Comparison of ENCODE assay signal across 8 cellular contexts in genomic region chr1:182587666-182588438, GRCh38. TPM values are rescaled to one million over a fixed set of nuclear protein-coding genes. Genes with fewer than 3 reads are reported as not detected.
DNase-seq lines count a peak whose midpoint lies in the region; ATAC-seq, FAIRE-seq and TF ChIP-seq lines count a peak whose summit lies in the region.

No MANE protein-coding gene starts in this region.

- H4K20me1 ChIP-seq in DOHH2 (ENCODE audit: control insufficient read depth, insufficient read depth, low read depth, low read length), result no peaks in the 10 kb centered on the region
- H4K20me1 ChIP-seq in Karpas-422 (ENCODE audit: insufficient read depth, low read depth, low read length), result no peaks in the 10 kb centered on the region

- H3K27ac ChIP-seq in DOHH2 (ENCODE audit: low read depth, low read length) (no peak overlapping the region), Karpas-422 (ENCODE audit: low read length) (peak overlapping the region; percentile 81), parathyroid adenoma (no peak overlapping the region)

- TF ChIP-seq CTCF in DOHH2 (IDR thresholded peaks at IDR 0.05; ENCODE audit: low read depth, low read length, poor library complexity, severe bottlenecking), result no peak
- TF ChIP-seq CTCF in parathyroid adenoma (IDR thresholded peaks at IDR 0.05), result no peak

- H3K27me3 Mint-ChIP-seq in effector memory CD8-positive, alpha-beta T cell, result peaks cover 0 to 9% of the 10 kb centered on the region in 2 donors

- H3K9me3 Mint-ChIP-seq in effector memory CD8-positive, alpha-beta T cell, result no peaks in the 10 kb centered on the region

- peaks cover 19% of the 10 kb centered on the region for H3K4me1 ChIP-seq in DOHH2 (ENCODE audit: control insufficient read depth, low read length)
- peaks cover 27% of the 10 kb centered on the region for H3K4me1 ChIP-seq in Karpas-422 (ENCODE audit: low read length)
- H3K4me1 ChIP-seq in parathyroid adenoma, result peaks cover 4% of the 10 kb centered on the region

- H3K27me3 ChIP-seq in DOHH2 (ENCODE audit: control insufficient read depth, low read length) (no peaks in the 10 kb centered on the region), Karpas-422 (ENCODE audit: low read length) (no peaks in the 10 kb centered on the region), parathyroid adenoma (ENCODE audit: control insufficient read depth, insufficient read depth, low read length) (no peaks in the 10 kb centered on the region)

- no peaks in the 10 kb centered on the region for H3K79me2 ChIP-seq in DOHH2 (ENCODE audit: control insufficient read depth, low read length)
- peaks cover 25% of the 10 kb centered on the region for H3K79me2 ChIP-seq in Karpas-422 (ENCODE audit: low read length)
- H3K79me2 ChIP-seq in parathyroid adenoma, result no peaks in the 10 kb centered on the region

- H3K4me1 Mint-ChIP-seq in effector memory CD8-positive, alpha-beta T cell (ENCODE audit: low read depth in 2 of 2), result peaks cover 54% of the 10 kb centered on the region in 2 donors

- no peaks in the 10 kb centered on the region; the same call in 1 of the 2 replicates for H3F3A ChIP-seq in DOHH2 (ENCODE audit: control insufficient read depth, insufficient read depth)

- peak overlapping the region; percentile 99 to 100 for H3K27ac Mint-ChIP-seq in effector memory CD8-positive, alpha-beta T cell

- H3K36me3 ChIP-seq in DOHH2 (ENCODE audit: control insufficient read depth, low read length) (no peaks in the 10 kb centered on the region), Karpas-422 (ENCODE audit: insufficient read depth, low read length) (0 out of 2 replicates have a peak, but pooled peaks cover 4% of the 10 kb centered on the region), parathyroid adenoma (ENCODE audit: control insufficient read depth, insufficient read depth, low read length) (no peaks in the 10 kb centered on the region)

- ATAC-seq in effector memory CD8-positive, alpha-beta T cell (replicated peaks), result peak; percentile 6
- no peak for ATAC-seq in GM19351 (IDR thresholded peaks at IDR 0.05; ENCODE audit: unreplicated experiment)

- H3K9ac ChIP-seq in Karpas-422 (ENCODE audit: low read length), result peak overlapping the region; percentile 92
- H3K9ac ChIP-seq in parathyroid adenoma, result no peak overlapping the region

- H3K9me2 ChIP-seq in DOHH2 (replicated peaks; ENCODE audit: control insufficient read depth, low read length) (no peaks in the 10 kb centered on the region), Karpas-422 (replicated peaks; ENCODE audit: insufficient read depth, low read length) (no peaks in the 10 kb centered on the region)

- no peak for DNase-seq in Karpas-422
- no peak for DNase-seq in effector memory CD8-positive, alpha-beta T cell
- DNase-seq in HTR-8/SVneo (ENCODE audit: insufficient read length, low spot score), result no peak
- DNase-seq in activated gamma-delta T cell treated with Interleukin-2 at 50 U/mL for 16 hours, result no peak
- DNase-seq in COR-L47 (lab: John Stamatoyannopoulos, UW), result no peak

- peak overlapping the region; percentile 98 for H3K4me2 ChIP-seq in DOHH2 (ENCODE audit: low read length)
- peak overlapping the region; percentile 85 for H3K4me2 ChIP-seq in Karpas-422 (ENCODE audit: low read depth, low read length, poor library complexity, severe bottlenecking)
- H3K4me2 ChIP-seq in parathyroid adenoma (ENCODE audit: low read length), result peak overlapping the region; percentile 61

- H3K36me3 Mint-ChIP-seq in effector memory CD8-positive, alpha-beta T cell (ENCODE audit: insufficient read depth), result peaks cover 28% of the 10 kb centered on the region

- peak overlapping the region; percentile 96 for H3K4me3 ChIP-seq in DOHH2 (ENCODE audit: low read length)
- peak overlapping the region; percentile 84 for H3K4me3 ChIP-seq in Karpas-422 (ENCODE audit: low read length)
- peak overlapping the region; percentile 83 for H3K4me3 ChIP-seq in parathyroid adenoma (ENCODE audit: low read depth, low read length)

- H2AFZ ChIP-seq in Karpas-422 (ENCODE audit: low read length) (peak overlapping the region; percentile 32), parathyroid adenoma (no peak overlapping the region)

- peak overlapping the region; percentile 98 to 100 for H3K4me3 Mint-ChIP-seq in effector memory CD8-positive, alpha-beta T cell

- no peak for FAIRE-seq in HTR-8/SVneo (lab: Jason Lieb, UNC)

- H3K9me3 ChIP-seq in DOHH2 (ENCODE audit: control insufficient read depth, insufficient read depth, low read length) (no peaks in the 10 kb centered on the region), Karpas-422 (ENCODE audit: low read length) (no peaks in the 10 kb centered on the region), parathyroid adenoma (ENCODE audit: control insufficient read depth, low read length) (no peaks in the 10 kb centered on the region)

RNA-seq across cellular contexts. Expression of gene RNASEL, which starts 1.2 kb away (rescaled TPM):
- total RNA-seq in Karpas-422 (2014; rRNA removed; shearing (Covaris generic); ENCODE audit: low replicate concordance), result 11.8 and 17.3 TPM in 2 replicates

RNA-seq across cellular contexts. Expression of gene RGS16, which starts 16.3 kb away (rescaled TPM):
- total RNA-seq in Karpas-422 (2014; rRNA removed; shearing (Covaris generic); ENCODE audit: low replicate concordance), result 19.0 and 27.7 TPM in 2 replicates
